ENCODE assay signal across 9 cellular contexts in the genomic region with DNA sequence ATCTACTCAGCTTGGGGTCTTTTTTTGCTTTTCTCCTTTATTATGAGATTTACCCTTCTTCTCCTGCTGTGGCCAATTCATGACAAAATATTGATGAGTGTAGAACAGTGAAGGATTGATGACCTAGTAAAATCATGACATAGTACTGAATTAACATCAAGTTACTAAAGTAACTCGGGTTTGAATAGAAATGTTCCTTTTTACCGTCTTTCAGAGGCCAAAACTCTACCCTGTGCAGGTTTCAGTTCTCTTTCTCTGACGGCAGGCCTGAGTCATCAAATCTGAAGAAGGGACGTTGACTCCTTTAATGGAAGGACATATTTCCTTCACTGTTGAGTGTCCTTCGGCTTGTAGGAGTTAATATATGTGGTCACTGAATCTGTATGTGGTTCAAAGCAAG.
DNase-seq lines count a peak whose midpoint lies in the region; ATAC-seq and TF ChIP-seq lines count a peak whose summit lies in the region.
"Had no signal": no experiment of that assay in that cellular context is flagged by ENCODE, and none has a peak within 500 bp of the region (broad histone marks: within the 10 kb centered on the region; RNA-seq: fewer than 3 reads in every experiment).

No MANE protein-coding gene starts in this region.

- TF ChIP-seq CTCF in KMS-11 (conservative IDR thresholded peaks at IDR 0.05; ENCODE audit: low read depth, low read length), result no peak

- peaks cover 7 to 31% of the 10 kb centered on the region in 2 donors for H3K36me3 Mint-ChIP-seq in naive B cell

- H3K27ac Mint-ChIP-seq in naive B cell, result peak overlapping the region in 3 of 6 donors; percentile 8 to 66 (median 61)
- H3K27ac Mint-ChIP-seq: activated naive CD4-positive, alpha-beta T cell treated with anti-CD3 and anti-CD28 coated beads, Interleukin-2, amount 10 ng/mL, durations not matched to agents 7 days and 5 days had no signal

- peak overlapping the region in 1 of 8 donors; percentile 34 for H3K4me3 Mint-ChIP-seq in naive B cell
- H3K4me3 Mint-ChIP-seq: activated naive CD4-positive, alpha-beta T cell treated with anti-CD3 and anti-CD28 coated beads, Interleukin-2, amount 10 ng/mL, durations not matched to agents 7 days and 5 days had no signal

- no peaks in the 10 kb centered on the region for H3K27me3 Mint-ChIP-seq in naive B cell
- H3K27me3 Mint-ChIP-seq: activated naive CD4-positive, alpha-beta T cell treated with anti-CD3 and anti-CD28 coated beads, Interleukin-2, amount 10 ng/mL, durations not matched to agents 7 days and 5 days had no signal

- DNase-seq in naive B cell (peak; percentile 13), cortex of kidney (lab: John Stamatoyannopoulos, UW) (no peak), NCI-H2171 treated with DMSO at 0.1 percent for 48 hours (lab: John Stamatoyannopoulos, UW) (no peak), SK-N-DZ (ENCODE audit: low spot score) (no peak)
- DNase-seq in stimulated activated CD4-positive, alpha-beta T cell treated with anti-CD3 and anti-CD28 coated beads, Interleukin-4, amount 100 ng/mL, for 24 hours, result no peak
- DNase-seq: activated naive CD4-positive, alpha-beta T cell treated with anti-CD3 and anti-CD28 coated beads, Interleukin-2, amount 10 ng/mL, durations not matched to agents 7 days and 5 days had no signal

- peak overlapping the region; percentile 89 for H3K27ac ChIP-seq in KMS-11

- peak overlapping the region; percentile 23; the same call in 1 of the 2 replicates for H3K9ac ChIP-seq in KMS-11

- no peak overlapping the region for H3K4me3 ChIP-seq in KMS-11 (IDR thresholded peaks at IDR 0.05; ENCODE audit: insufficient read depth, low read depth, low read length)

- no peaks in the 10 kb centered on the region for H4K20me1 ChIP-seq in KMS-11 (ENCODE audit: insufficient read depth)

- H3K79me2 ChIP-seq in KMS-11 (ENCODE audit: insufficient read depth, low read depth), result no peaks in the 10 kb centered on the region; the same call in 1 of the 2 replicates

- peaks cover 52% of the 10 kb centered on the region for H3K4me1 ChIP-seq in KMS-11 (ENCODE audit: low read depth, poor library complexity, severe bottlenecking)

- peaks cover 14 to 23% (median 22%) of the 10 kb centered on the region in 3 donors for H3K4me1 Mint-ChIP-seq in naive B cell
- H3K4me1 Mint-ChIP-seq: activated naive CD4-positive, alpha-beta T cell treated with anti-CD3 and anti-CD28 coated beads, Interleukin-2, amount 10 ng/mL, durations not matched to agents 7 days and 5 days had no signal

- H3K27me3 ChIP-seq in KMS-11 (ENCODE audit: insufficient read depth, low read depth), result no peaks in the 10 kb centered on the region

- peak; percentile 77 for ATAC-seq in GM18873 (IDR thresholded peaks at IDR 0.05; ENCODE audit: low FRiP score, unreplicated experiment)
- ATAC-seq in HG02571 (IDR thresholded peaks at IDR 0.05; ENCODE audit: unreplicated experiment), result peak; percentile 86
- peak; percentile 76 to 84 for ATAC-seq in naive B cell (ENCODE audit: low read depth in 2 of 2)

- H2AFZ ChIP-seq in KMS-11 (ENCODE audit: low read depth), result peak overlapping the region; percentile 35

- no peaks in the 10 kb centered on the region for H3K9me3 Mint-ChIP-seq in naive B cell
- H3K9me3 Mint-ChIP-seq: activated naive CD4-positive, alpha-beta T cell treated with anti-CD3 and anti-CD28 coated beads, Interleukin-2, amount 10 ng/mL, durations not matched to agents 7 days and 5 days had no signal

- no peaks in the 10 kb centered on the region for H3K36me3 ChIP-seq in KMS-11 (ENCODE audit: insufficient read depth)

- H3K4me2 ChIP-seq in KMS-11, result peak overlapping the region; percentile 82
